24 cellular contexts compared by ENCODE assay signal in the genomic region with DNA sequence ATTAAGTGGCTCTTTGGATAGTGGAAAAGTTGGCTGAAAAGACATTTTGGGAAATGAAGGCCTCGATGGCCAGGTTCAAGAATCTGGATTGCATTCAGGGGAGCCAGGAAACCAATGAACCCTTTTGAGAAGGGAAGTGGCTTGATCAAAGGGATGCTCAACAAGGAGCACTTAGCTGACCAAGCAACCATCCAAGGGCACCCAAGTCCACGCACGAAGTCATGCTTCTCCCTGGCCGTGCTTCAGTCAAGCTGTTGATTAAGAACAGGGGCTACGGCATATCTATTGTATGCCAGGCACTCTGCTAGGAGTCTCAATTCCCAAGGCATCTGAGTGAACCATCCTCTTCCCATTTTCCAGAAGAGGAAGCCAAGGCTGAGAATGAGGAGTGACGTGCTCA.
"Had no signal": no experiment of that assay in that cellular context is flagged by ENCODE, and none has a peak within 500 bp of the region (broad histone marks: within the 10 kb centered on the region; RNA-seq: fewer than 3 reads in every experiment).

No MANE protein-coding gene starts in this region.

- H3K36me3 ChIP-seq: colonic mucosa, gastroesophageal sphincter, ovary, right lobe of liver, upper lobe of left lung had no signal

- H3K27me3 ChIP-seq: colonic mucosa, gastroesophageal sphincter, ovary, right lobe of liver, upper lobe of left lung had no signal

- H3K4me3 ChIP-seq: colonic mucosa, dorsolateral prefrontal cortex, gastroesophageal sphincter, ovary, right lobe of liver, upper lobe of left lung had no signal

- DNase-seq: activated CD4-positive, alpha-beta T cell treated with anti-CD3 and anti-CD28 coated beads for 48 hours; activated CD4-positive, alpha-beta T cell treated with anti-CD3 and anti-CD28 coated beads, Interleukin-2, amount 50 U/mL, for 48 hours; activated CD8-positive, alpha-beta memory T cell treated with anti-CD3 and anti-CD28 coated beads for 24 hours; activated effector memory CD4-positive, alpha-beta T cell treated with Interleukin-2 at 50 U/mL for 16 hours; activated naive CD4-positive, alpha-beta T cell treated with Interleukin-2 at 50 U/mL for 16 hours; colonic mucosa; dorsolateral prefrontal cortex; effector memory CD4-positive, alpha-beta T cell; hypothalamus; kidney glomerular epithelial cell; mammary epithelial cell; naive B cell; nephron progenitor cell; ovary; stimulated activated CD4-positive, alpha-beta T cell treated with anti-CD3 and anti-CD28 coated beads, Interleukin-12 subunit alpha, Interleukin-12 subunit beta, amount 100 ng/mL, for 4 hours; stimulated activated CD4-positive, alpha-beta T cell treated with anti-CD3 and anti-CD28 coated beads, Interleukin-4, amount 100 ng/mL, for 1 hour; stimulated activated naive CD8-positive, alpha-beta T cell treated with anti-CD3 and anti-CD28 coated beads, Interleukin-15, Interleukin-2, amounts not matched to agents 100 U/mL and 50 U/mL, for 24 hours; substantia nigra; T-helper 9 cell; upper lobe of left lung had no signal

- H3K27ac ChIP-seq: colonic mucosa, dorsolateral prefrontal cortex, gastroesophageal sphincter, ovary, upper lobe of left lung, VCaP had no signal

- ATAC-seq: activated CD4-positive, CD25-positive, alpha-beta regulatory T cell treated with anti-CD3 and anti-CD28 coated beads, Interleukin-2, amount 50 U/mL, for 24 hours; gastroesophageal sphincter; right lobe of liver; stimulated activated naive CD8-positive, alpha-beta T cell treated with anti-CD3 and anti-CD28 coated beads, Interleukin-15, Interleukin-2, amounts not matched to agents 100 U/mL and 50 U/mL, for 24 hours had no signal

- H3K9me3 ChIP-seq: colonic mucosa, gastroesophageal sphincter, ovary, right lobe of liver, upper lobe of left lung had no signal
